8 cellular contexts compared by ENCODE assay signal in genomic region chr4:1246111-1246881, GRCh38. TPM values are rescaled to one million over a fixed set of nuclear protein-coding genes. Genes with fewer than 3 reads are reported as not detected.
DNase-seq lines count a peak whose midpoint lies in the region; ATAC-seq, FAIRE-seq and TF ChIP-seq lines count a peak whose summit lies in the region.

No MANE protein-coding gene starts in this region.

- no peak for FAIRE-seq in K562 (lab: Jason Lieb, UNC)

- TF ChIP-seq POLR2A in K562 (conservative IDR thresholded peaks at IDR 0.05) (no peak), right lobe of liver (IDR thresholded peaks at IDR 0.05) (no peak), tibial nerve (IDR thresholded peaks at IDR 0.05) (no peak)

- H3K4me2 ChIP-seq in K562 (ENCODE audit: insufficient read depth, low read length) = peak overlapping the region; percentile 22; the same call in 1 of the 2 replicates

- H4K20me1 ChIP-seq in K562 (replicated peaks; ENCODE audit: control insufficient read depth, insufficient read depth, low read length) = no peaks in the 10 kb centered on the region; the same call in 1 of the 2 replicates

- POLR2A ChIA-PET in K562 (lab: Yijun Ruan, JAX) = interaction anchor here (0.9 kb wide), 1 partner anchor 62 kb away, joined by 3 read pairs; no protein-coding TSS in a partner anchor

- BruUV-seq in K562 (replicated peaks; lab: Mats Ljungman, UMichigan) = TSS peak; percentile 42

- peak overlapping the region; percentile 91 to 94; a peak in 2 of 4 replicates for H3K9ac ChIP-seq in K562 (ENCODE audit: insufficient read depth in 1 of 2, low read depth in 2 of 2, low read length in 2 of 2)

- no peak for TF ChIP-seq CTCF in GM20000 (IDR thresholded peaks at IDR 0.05; ENCODE audit: extremely low read depth, missing control alignments)
- TF ChIP-seq CTCF in K562 (IDR thresholded peaks at IDR 0.05 in 2 of 3, conservative IDR thresholded peaks at IDR 0.05 in 1 of 3; ENCODE audit: insufficient read depth in 2 of 3, low read depth in 1 of 3, low read length in 3 of 3) = no peak
- TF ChIP-seq CTCF in right lobe of liver (IDR thresholded peaks at IDR 0.05) = no peak
- TF ChIP-seq CTCF in tibial nerve (IDR thresholded peaks at IDR 0.05) = no peak

- 79% methylated on average over 20 of the region's 24 CpGs for WGBS in K562 (ENCODE audit: insufficient coverage, low coverage, missing lambda C conversion rate)
- 5% methylated on average over 4 of the region's 24 CpGs for WGBS in right lobe of liver (ENCODE audit: insufficient coverage, low coverage, low lambda C conversion rate, missing lambda C conversion rate)
- WGBS in tibial nerve, 2 donors = 46% methylated on average over 20 to 24 of the region's 24 CpGs

- ATAC-seq in K562 (no peak), right lobe of liver (no peak), GM21825 (IDR thresholded peaks at IDR 0.05; ENCODE audit: unreplicated experiment) (no peak), HG02938 (IDR thresholded peaks at IDR 0.05; ENCODE audit: unreplicated experiment) (no peak)

- no peaks in the 10 kb centered on the region for H3K27me3 ChIP-seq in K562 (ENCODE audit: control insufficient read depth in 2 of 2, insufficient read depth in 2 of 2, low read length in 2 of 2)
- H3K27me3 ChIP-seq in right lobe of liver = no peaks in the 10 kb centered on the region
- no peaks in the 10 kb centered on the region for H3K27me3 ChIP-seq in tibial nerve

- TF ChIP-seq EP300 in K562 (IDR thresholded peaks at IDR 0.05; ENCODE audit: low read length) = no peak
- TF ChIP-seq EP300 in tibial nerve (IDR thresholded peaks at IDR 0.05) = no peak

- intact Hi-C loops in K562 (cut with micrococcal nuclease) = no loop called here
- intact Hi-C loops in right lobe of liver (cut with DNase I) = loop anchor here (5.0 to 10.0 kb wide), 4 partner anchors 81 to 111 kb away; partner anchors contain the start of gene UVSSA (in 1 of the 2)

- DNase-seq in 8988T = peak; percentile 37
- peak; percentile 42 for DNase-seq in GM20000 (ENCODE audit: low spot score)
- peak in 1 of 4 experiments; percentile 6 for DNase-seq in K562 (ENCODE audit: extremely low read depth in 1 of 4, low spot score in 3 of 4)
- peak; percentile 30 to 70 (median 69) for DNase-seq in right lobe of liver
- no peak for DNase-seq in tibial nerve (ENCODE audit: low spot score in 2 of 2)
- DNase-seq in activated gamma-delta T cell treated with Interleukin-2 at 50 U/mL for 16 hours = no peak

- TF ChIP-seq RAD21 in K562 (CRISPR knock-in tag; conservative IDR thresholded peaks at IDR 0.05 in 1 of 2, IDR thresholded peaks at IDR 0.05 in 1 of 2) = no peak

- CTCF ChIA-PET in K562 (lab: Yijun Ruan, JAX; ENCODE audit: low intra/inter-chr PET ratio) = no interaction called here

- peaks cover 14% of the 10 kb centered on the region for H3K9me1 ChIP-seq in K562 (ENCODE audit: control insufficient read depth, insufficient read depth, low read length)

- peaks cover 28% of the 10 kb centered on the region; the same call in 2 of the 3 replicates for H3K36me3 ChIP-seq in K562 (ENCODE audit: control insufficient read depth, insufficient read depth, low read length)
- no peaks in the 10 kb centered on the region for H3K36me3 ChIP-seq in right lobe of liver
- H3K36me3 ChIP-seq in tibial nerve = peaks cover 0 to 12% (median 0%) of the 10 kb centered on the region in 3 donors

- no peak overlapping the region for H2AFZ ChIP-seq in K562 (ENCODE audit: low read depth, low read length)

- H3K4me1 ChIP-seq in K562 (replicated peaks in 1 of 2; ENCODE audit: control insufficient read depth in 2 of 2, insufficient read depth in 2 of 2, low read length in 2 of 2) = peaks cover 4 to 91% of the 10 kb centered on the region in 2 experiments; a peak in 4 of 5 replicates
- peaks cover 0 to 60% (median 31%) of the 10 kb centered on the region in 4 donors for H3K4me1 ChIP-seq in right lobe of liver
- peaks cover 5 to 80% (median 69%) of the 10 kb centered on the region in 4 donors for H3K4me1 ChIP-seq in tibial nerve

- H3K27ac ChIP-seq in K562 (ENCODE audit: extremely low read depth, low read depth, low read length) (no peak overlapping the region), right lobe of liver (peak overlapping the region in 2 of 3 donors; percentile 15 to 91), tibial nerve (peak overlapping the region; percentile 3 to 97 (median 94))

- H3K4me3 ChIP-seq in K562 (no peak overlapping the region; the same call in 1 of the 2 replicates), right lobe of liver (peak overlapping the region in 2 of 3 donors; percentile 95 to 96), tibial nerve (peak overlapping the region in 2 of 4 donors; percentile 91 to 94)

- H3K9me3 ChIP-seq in K562 (replicated peaks; ENCODE audit: control insufficient read depth, insufficient read depth, low read depth, low read length) (peaks cover 6% of the 10 kb centered on the region), right lobe of liver (no peaks in the 10 kb centered on the region), tibial nerve (no peaks in the 10 kb centered on the region)

- in situ Hi-C loops in K562 (cut with MboI) = no loop called here

- H3K79me2 ChIP-seq in K562 (ENCODE audit: control insufficient read depth, insufficient read depth, low read length) = peaks cover 81% of the 10 kb centered on the region

TF ChIP-seq in K562, 482 proteins besides CTCF, POLR2A, EP300 and RAD21:
- TF ChIP-seq POLR2G (IDR thresholded peaks at IDR 0.05; ENCODE audit: low read depth, low read length) (peak; percentile 26), ZNF668 (CRISPR knock-in tag; IDR thresholded peaks at IDR 0.05) (no peak), ELF4 (CRISPR knock-in tag; IDR thresholded peaks at IDR 0.05) (no peak), RBM22 (IDR thresholded peaks at IDR 0.05; ENCODE audit: low read depth, low read length, poor library complexity, severe bottlenecking) (peak; percentile 1), HOXB6 (CRISPR knock-in tag; IDR thresholded peaks at IDR 0.05; ENCODE audit: borderline replicate concordance) (no peak), PRMT5 (CRISPR knock-in tag; IDR thresholded peaks at IDR 0.05) (no peak)
TF ChIP-seq in K562: peak in this region for 2.

RNA-seq across cellular contexts. Expression of gene CTBP1, which starts 2.6 kb away (rescaled TPM):
- 63.5 and 142 TPM in 2 replicates for total RNA-seq in K562 (2011; cell fraction: chromatin; rRNA removed; ENCODE audit: low replicate concordance)
- total RNA-seq in K562 (2011; cell fraction: nucleolus; rRNA removed) = 94.5 and 102 TPM in 2 replicates
- 48.0 and 62.1 TPM in 2 replicates for total RNA-seq in K562 (2011; cell fraction: nucleoplasm; rRNA removed)
- 162 and 230 TPM in 2 replicates for total RNA-seq in K562 (2014; rRNA removed)
- total RNA-seq in K562 (2014; rRNA removed; fragmentation: Illumina TruSeq; extraction: Trizol) = 27.2 and 30.4 TPM in 2 replicates
- 67.9 and 70.4 TPM in 2 replicates for total RNA-seq in K562 (2015; rRNA removed; fragmentation: Illumina TruSeq; extraction: Trizol)
- total RNA-seq in K562 (2021) = 134 and 148 TPM in 2 replicates
- 68.2 and 72.3 TPM in 2 replicates for polyA plus RNA-seq in K562 (2011; rRNA removed)
- polyA plus RNA-seq in K562 (2011; cell fraction: cytosol; rRNA removed) = 113 and 437 TPM in 2 replicates
- 168 and 330 TPM in 2 replicates for polyA plus RNA-seq in K562 (2011; cell fraction: nucleus; rRNA removed)
- 113 and 126 TPM in 2 replicates for polyA plus RNA-seq in K562 (2012)
- 64.0 and 116 TPM in 2 replicates for polyA plus RNA-seq in K562 (2014; fragmentation: Illumina TruSeq; extraction: Trizol)
- polyA plus RNA-seq in K562 (2014; fragmentation: Nextera tagmentation; extraction: Ambion mirVana) = 10 to 100 TPM; 14.5 to 20.0 TPM
- 111 and 118 TPM in 2 replicates for polyA plus RNA-seq in K562 (2014; rRNA removed)
- polyA minus RNA-seq in K562 (2011; rRNA and poly(A)+ RNA removed) = 33.8 and 54.2 TPM in 2 replicates
- 135 and 154 TPM in 2 replicates for polyA minus RNA-seq in K562 (2011; cell fraction: cytosol; rRNA and poly(A)+ RNA removed)
- 39.7 and 56.8 TPM in 2 replicates for polyA minus RNA-seq in K562 (2011; cell fraction: nucleus; rRNA and poly(A)+ RNA removed)
- 10 to 100 TPM; 74.8 to 85.5 (median 79.4) TPM for total RNA-seq in right lobe of liver
- total RNA-seq in tibial nerve = 100 to 1,000 TPM; 134 to 255 (median 193) TPM

RNA-seq across cellular contexts. Expression of gene MAEA, which starts 43.4 kb away (rescaled TPM):
- 97.9 and 170 TPM in 2 replicates for total RNA-seq in K562 (2011; cell fraction: chromatin; rRNA removed; ENCODE audit: low replicate concordance)
- 114 and 125 TPM in 2 replicates for total RNA-seq in K562 (2011; cell fraction: nucleolus; rRNA removed)
- 91.9 and 96.7 TPM in 2 replicates for total RNA-seq in K562 (2011; cell fraction: nucleoplasm; rRNA removed)
- total RNA-seq in K562 (2014; rRNA removed) (63.2 and 104 TPM in 2 replicates), K562 (2014; rRNA removed; fragmentation: Illumina TruSeq; extraction: Trizol) (18.7 and 20.5 TPM in 2 replicates), K562 (2015; rRNA removed; fragmentation: Illumina TruSeq; extraction: Trizol) (45.0 and 48.7 TPM in 2 replicates), K562 (2021) (84.4 and 86.5 TPM in 2 replicates), right lobe of liver (10 to 100 TPM; 24.3 to 42.0 (median 27.9) TPM), tibial nerve (100 to 1,000 TPM in 1 of 4 donors, 10 to 100 TPM in 3; 66.2 to 140 (median 83.2) TPM)
- polyA plus RNA-seq in K562 (2011; rRNA removed) (59.3 and 60.8 TPM in 2 replicates), K562 (2014; fragmentation: Illumina TruSeq; extraction: Trizol) (34.3 and 57.0 TPM in 2 replicates), K562 (2014; fragmentation: Nextera tagmentation; extraction: Ambion mirVana) (1 to 10 TPM; 2.1 to 4.7 TPM), K562 (2014; rRNA removed) (72.5 and 74.7 TPM in 2 replicates)
- 74.2 and 137 TPM in 2 replicates for polyA plus RNA-seq in K562 (2011; cell fraction: cytosol; rRNA removed)
- polyA plus RNA-seq in K562 (2011; cell fraction: nucleus; rRNA removed) = 133 and 220 TPM in 2 replicates
- polyA plus RNA-seq in K562 (2012) = 70.1 and 73.0 TPM in 2 replicates
- polyA minus RNA-seq in K562 (2011; rRNA and poly(A)+ RNA removed) = 25.7 and 39.9 TPM in 2 replicates
- polyA minus RNA-seq in K562 (2011; cell fraction: cytosol; rRNA and poly(A)+ RNA removed) = 62.0 and 64.6 TPM in 2 replicates
- 51.3 and 58.3 TPM in 2 replicates for polyA minus RNA-seq in K562 (2011; cell fraction: nucleus; rRNA and poly(A)+ RNA removed)

Comparison
In these comparisons a context has a peak if more than half of its experiments do, and no peak if none do; other contexts are left out.
1. DNase-seq: peak in 8988T (single experiment), GM20000 (single experiment) and right lobe of liver (3 of 3); none in tibial nerve (0 of 2) and activated gamma-delta T cell treated with Interleukin-2 at 50 U/mL for 16 hours (single experiment).